In genomic region chr10:96374004-96374403, GRCh38 we compare ENCODE assay signal across 1 cellular context.
TF ChIP-seq lines count a peak whose summit lies in the region.

No MANE protein-coding gene starts in this region.

TF ChIP-seq in WTC11, 78 proteins besides CTCF, POLR2A, EP300 and RAD21 (continued from another document):
- TF ChIP-seq PRDM15 (CRISPR knock-in tag; IDR thresholded peaks at IDR 0.05) (no peak), E2F5 (CRISPR knock-in tag; IDR thresholded peaks at IDR 0.05) (no peak), SP1 (CRISPR knock-in tag; conservative IDR thresholded peaks at IDR 0.05) (no peak), ZNF512 (CRISPR knock-in tag; IDR thresholded peaks at IDR 0.05; ENCODE audit: borderline replicate concordance) (no peak), ZNF263 (CRISPR knock-in tag; IDR thresholded peaks at IDR 0.05; ENCODE audit: low read depth) (no peak), TCF7 (CRISPR knock-in tag; IDR thresholded peaks at IDR 0.05; ENCODE audit: low read depth) (no peak), KAT7 (CRISPR knock-in tag; IDR thresholded peaks at IDR 0.05; ENCODE audit: borderline replicate concordance) (no peak)
